Comparison of ENCODE assay signal across 9 cellular contexts in the genomic region with DNA sequence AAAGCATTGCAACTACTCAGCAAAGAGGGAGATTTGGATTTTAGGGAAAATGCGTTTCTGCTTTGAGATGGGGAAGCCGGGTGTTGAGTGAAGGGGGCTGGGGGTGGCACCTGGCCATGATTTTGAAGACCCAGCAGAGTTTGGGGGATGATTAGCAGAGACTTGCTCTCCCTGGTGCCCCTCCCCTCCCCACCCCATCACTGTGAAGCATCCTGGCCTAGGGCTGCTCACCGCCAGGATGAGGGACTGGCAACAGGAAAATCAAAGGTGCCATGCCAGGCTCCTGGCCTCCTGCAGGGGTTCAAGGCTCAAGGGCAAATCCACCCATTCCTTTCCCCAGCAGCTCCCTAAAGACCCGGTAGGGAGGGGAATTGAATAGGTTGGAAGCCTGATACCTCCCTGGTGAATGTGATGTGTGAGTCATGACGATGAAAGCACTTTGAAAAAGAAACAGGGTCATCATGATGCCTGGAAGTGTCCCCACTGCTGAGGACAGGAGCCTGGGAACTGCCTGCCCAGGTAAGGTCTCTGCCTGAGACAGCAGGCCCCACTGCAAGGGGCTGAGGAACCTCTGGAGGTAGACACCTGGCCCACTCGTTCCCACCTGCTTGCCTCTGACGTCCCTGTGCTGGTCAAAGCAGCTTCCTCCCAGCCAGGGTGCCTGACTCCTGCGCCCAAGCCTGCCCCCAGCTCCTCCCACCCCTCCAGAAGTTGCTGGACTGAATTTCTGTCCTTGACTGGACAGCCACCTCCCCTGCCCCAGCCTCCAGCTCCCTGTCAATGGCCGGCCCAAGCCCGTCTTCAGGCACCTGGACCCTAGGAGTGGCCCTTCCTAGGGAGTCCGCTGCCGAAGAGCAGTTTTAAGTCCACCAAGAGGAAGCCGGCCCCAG. TPM values are rescaled to one million over a fixed set of nuclear protein-coding genes. Genes with fewer than 3 reads are reported as not detected.
DNase-seq lines count a peak whose midpoint lies in the region; ATAC-seq and TF ChIP-seq lines count a peak whose summit lies in the region.
"Had no signal": no experiment of that assay in that cellular context is flagged by ENCODE, and none has a peak within 500 bp of the region (broad histone marks: within the 10 kb centered on the region; RNA-seq: fewer than 3 reads in every experiment).

No MANE protein-coding gene starts in this region.

- H3K27me3 Mint-ChIP-seq in CD8-positive, alpha-beta memory T cell, result peaks cover 49 to 74% of the 10 kb centered on the region in 2 donors

- no peak overlapping the region for H3K27ac ChIP-seq in CD8-positive, alpha-beta memory T cell (ENCODE audit: low read depth, low read length)
- peak overlapping the region in 1 of 4 donors; percentile 41 for H3K27ac ChIP-seq in esophagus muscularis mucosa (replicated peaks in 1 of 4)
- no peak overlapping the region for H3K27ac ChIP-seq in trophoblast cell (ENCODE audit: low read depth, low read length)
- H3K27ac ChIP-seq in SJCRH30, result no peak overlapping the region
- no peak overlapping the region for H3K27ac ChIP-seq in RWPE1

- H3K36me3 Mint-ChIP-seq in CD8-positive, alpha-beta memory T cell, result no peaks in the 10 kb centered on the region

- no peak overlapping the region for H4K8ac ChIP-seq in trophoblast cell (ENCODE audit: low read depth, low read length)

- H2BK5ac ChIP-seq in trophoblast cell (ENCODE audit: low read depth, low read length, poor library complexity), result no peak overlapping the region

- peak overlapping the region in 1 of 8 donors; percentile 29 for H3K27ac Mint-ChIP-seq in CD8-positive, alpha-beta memory T cell

- H2AK5ac ChIP-seq in trophoblast cell (ENCODE audit: low read length), result no peak overlapping the region

- H3K27me3 ChIP-seq in CD8-positive, alpha-beta memory T cell (ENCODE audit: insufficient read depth, low read length, poor library complexity, severe bottlenecking), result peaks cover 46% of the 10 kb centered on the region
- H3K27me3 ChIP-seq in Loucy (ENCODE audit: insufficient read depth, low read length, poor library complexity, severe bottlenecking) (peaks cover 33% of the 10 kb centered on the region), esophagus muscularis mucosa (peaks cover 0 to 65% (median 35%) of the 10 kb centered on the region in 4 donors), trophoblast cell (ENCODE audit: insufficient read depth, low read length) (peaks cover 41% of the 10 kb centered on the region), SJCRH30 (peaks cover 71% of the 10 kb centered on the region)

- peaks cover 0 to 11% (median 5%) of the 10 kb centered on the region in 3 donors for H3K4me1 Mint-ChIP-seq in CD8-positive, alpha-beta memory T cell

- H3K4me3 ChIP-seq in CD8-positive, alpha-beta memory T cell (ENCODE audit: low read length), result no peak overlapping the region
- H3K4me3 ChIP-seq in Loucy (ENCODE audit: low read length, poor library complexity, severe bottlenecking), result peak overlapping the region; percentile 70
- peak overlapping the region; percentile 68 to 87 (median 74) for H3K4me3 ChIP-seq in esophagus muscularis mucosa
- no peak overlapping the region for H3K4me3 ChIP-seq in trophoblast cell (ENCODE audit: low read depth, low read length)
- no peak overlapping the region for H3K4me3 ChIP-seq in SJCRH30

- H4K12ac ChIP-seq in trophoblast cell (ENCODE audit: low read depth, low read length), result no peak overlapping the region

- H3K4me2 ChIP-seq in Loucy (ENCODE audit: low read depth, low read length, poor library complexity, severe bottlenecking) (peak overlapping the region; percentile 75), trophoblast cell (ENCODE audit: low read length) (peak overlapping the region; percentile 80)

- no peak for ATAC-seq in GM19452 (IDR thresholded peaks at IDR 0.05; ENCODE audit: unreplicated experiment)

- H3K14ac ChIP-seq in trophoblast cell (ENCODE audit: low read length), result no peak overlapping the region

- H3K4ac ChIP-seq in trophoblast cell (ENCODE audit: low read depth, low read length), result no peak overlapping the region

- H2AFZ ChIP-seq in Loucy (ENCODE audit: low read length) (no peak overlapping the region), trophoblast cell (ENCODE audit: insufficient read depth, low read length, poor library complexity) (no peak overlapping the region)

- H3K23ac ChIP-seq in trophoblast cell (ENCODE audit: low read length), result no peak overlapping the region

- intact Hi-C loops in esophagus muscularis mucosa (cut with DNase I), result loop anchor here (5.0 kb wide), 1 partner anchor 109 kb away; no protein-coding TSS in a partner anchor

- no peaks in the 10 kb centered on the region for H3F3A ChIP-seq in Loucy (ENCODE audit: low read depth)

- H2BK12ac ChIP-seq in trophoblast cell (ENCODE audit: low read length), result no peak overlapping the region

- CTCF ChIA-PET in CD8-positive, alpha-beta memory T cell (lab: Charles Lee), result interaction anchor here (1.0 to 1.3 kb wide), 2 partner anchors 9 kb away, joined by 5 read pairs; no protein-coding TSS in a partner anchor
- CTCF ChIA-PET in RWPE1 (lab: Yijun Ruan, JAX), result interaction anchor here (1.0 to 2.3 kb wide), 2 partner anchors 9 to 108 kb away, joined by 4 to 11 read pairs; no protein-coding TSS in a partner anchor

- no peaks in the 10 kb centered on the region for H3K9me2 ChIP-seq in Loucy (replicated peaks; ENCODE audit: low read depth, low read length)

- no peaks in the 10 kb centered on the region for H3K79me2 ChIP-seq in Loucy (ENCODE audit: insufficient read depth, low read length)
- H3K79me2 ChIP-seq in trophoblast cell (ENCODE audit: control insufficient read depth, insufficient read depth, low read length, poor library complexity), result no peaks in the 10 kb centered on the region

- no peak overlapping the region for H4K91ac ChIP-seq in trophoblast cell (ENCODE audit: low read depth, low read length)

- H3K18ac ChIP-seq in trophoblast cell (ENCODE audit: low read length), result no peak overlapping the region

- WGBS in esophagus muscularis mucosa, result 60% methylated on average over 13 of the region's 13 CpGs
- WGBS in trophoblast cell (ENCODE audit: extremely low coverage, insufficient coverage, insufficient read length), result 100% methylated on average over 2 of the region's 13 CpGs

- no peaks in the 10 kb centered on the region for H3K9me3 Mint-ChIP-seq in CD8-positive, alpha-beta memory T cell

- H3K36me3 ChIP-seq in CD8-positive, alpha-beta memory T cell (ENCODE audit: insufficient read depth, low read length), result no peaks in the 10 kb centered on the region
- no peaks in the 10 kb centered on the region for H3K36me3 ChIP-seq in Loucy (ENCODE audit: insufficient read depth, low read length)
- no peaks in the 10 kb centered on the region for H3K36me3 ChIP-seq in esophagus muscularis mucosa
- no peaks in the 10 kb centered on the region for H3K36me3 ChIP-seq in trophoblast cell (ENCODE audit: control insufficient read depth in 1 of 2, insufficient read depth in 2 of 2, low read length in 2 of 2)
- H3K36me3 ChIP-seq in SJCRH30, result no peaks in the 10 kb centered on the region

- peak overlapping the region; percentile 15 to 86 (median 50) for H3K4me3 Mint-ChIP-seq in CD8-positive, alpha-beta memory T cell

- no peaks in the 10 kb centered on the region for H3K79me1 ChIP-seq in trophoblast cell (ENCODE audit: low read length)

- no peaks in the 10 kb centered on the region for H4K20me1 ChIP-seq in Loucy (ENCODE audit: insufficient read depth, low read length, poor library complexity, severe bottlenecking)

- POLR2A ChIA-PET in CD8-positive, alpha-beta memory T cell (lab: Charles Lee), result no interaction called here
- POLR2A ChIA-PET in RWPE1 (lab: Yijun Ruan, JAX; ENCODE audit: low non-redundant PET), result no interaction called here

- TF ChIP-seq POLR2A in esophagus muscularis mucosa (IDR thresholded peaks at IDR 0.05; ENCODE audit: low read depth), result no peak

- H3K4me1 ChIP-seq in CD8-positive, alpha-beta memory T cell (ENCODE audit: insufficient read depth, low read length), result peaks cover 4% of the 10 kb centered on the region
- H3K4me1 ChIP-seq in Loucy (ENCODE audit: insufficient read depth, low read length, poor library complexity, severe bottlenecking), result peaks cover 10% of the 10 kb centered on the region
- peaks cover 33 to 54% (median 49%) of the 10 kb centered on the region in 4 donors for H3K4me1 ChIP-seq in esophagus muscularis mucosa
- peaks cover 12 to 20% of the 10 kb centered on the region in 2 experiments for H3K4me1 ChIP-seq in trophoblast cell (ENCODE audit: control insufficient read depth in 1 of 2, insufficient read depth in 2 of 2, low read length in 2 of 2)
- no peaks in the 10 kb centered on the region for H3K4me1 ChIP-seq in SJCRH30

- no peak overlapping the region for H2BK120ac ChIP-seq in trophoblast cell (ENCODE audit: insufficient read depth, low read length, poor library complexity)

- no peaks in the 10 kb centered on the region for H3K9me3 ChIP-seq in CD8-positive, alpha-beta memory T cell (ENCODE audit: low read length)
- no peaks in the 10 kb centered on the region for H3K9me3 ChIP-seq in Loucy (ENCODE audit: insufficient read depth, low read depth, low read length)
- H3K9me3 ChIP-seq in esophagus muscularis mucosa, result no peaks in the 10 kb centered on the region
- H3K9me3 ChIP-seq in trophoblast cell (ENCODE audit: insufficient read depth, low read depth, low read length), result peaks cover 2% of the 10 kb centered on the region
- H3K9me3 ChIP-seq in SJCRH30 (replicated peaks), result no peaks in the 10 kb centered on the region

- no peak overlapping the region for H3K9ac ChIP-seq in Loucy (ENCODE audit: low read depth, low read length, poor library complexity, severe bottlenecking)
- H3K9ac ChIP-seq in trophoblast cell (ENCODE audit: low read length), result no peak overlapping the region

- TF ChIP-seq CTCF in Loucy (conservative IDR thresholded peaks at IDR 0.05; ENCODE audit: low read length) (no peak), esophagus muscularis mucosa (IDR thresholded peaks at IDR 0.05) (no peak), RWPE1 (conservative IDR thresholded peaks at IDR 0.05; ENCODE audit: low read depth) (no peak)

- DNase-seq in CD8-positive, alpha-beta memory T cell, result no peak
- DNase-seq in esophagus muscularis mucosa (ENCODE audit: extremely low spot score) (no peak), trophoblast cell (no peak), SJCRH30 (no peak), RWPE1 (ENCODE audit: low spot score) (no peak)
- DNase-seq in stimulated activated CD4-positive, alpha-beta T cell treated with anti-CD3 and anti-CD28 coated beads, Interleukin-4, amount 100 ng/mL, for 1 hour, result no peak
- DNase-seq: activated CD4-positive, alpha-beta T cell treated with anti-CD3 and anti-CD28 coated beads, Interleukin-2, amount 50 U/mL, for 4 hours had no signal

- no peak for TF ChIP-seq EP300 in esophagus muscularis mucosa (IDR thresholded peaks at IDR 0.05)

RNA-seq across cellular contexts. Expression of a gene that starts 1.7 kb away (rescaled TPM):
- under 1 TPM; 0.80 to 0.94 TPM for total RNA-seq in CD8-positive, alpha-beta memory T cell
- polyA plus RNA-seq in CD8-positive, alpha-beta memory T cell, result not detected
- 1 to 10 TPM; 3.3 to 6.9 (median 3.7) TPM for total RNA-seq in esophagus muscularis mucosa
- 2.3 and 2.4 TPM in 2 replicates for polyA plus RNA-seq in trophoblast cell (2013)
- not detected in 2 replicates for total RNA-seq in SJCRH30 (2014; rRNA removed; shearing (Covaris generic))

Comparison
In these comparisons a context has a peak if more than half of its experiments do, and no peak if none do; other contexts are left out.
1. H3K4me3 ChIP-seq: peak in Loucy (single experiment) and esophagus muscularis mucosa (4 of 4); none in CD8-positive, alpha-beta memory T cell (single experiment), trophoblast cell (single experiment) and SJCRH30 (single experiment).